In genomic region chr12:89385965-89386537, GRCh38 we compare ENCODE assay signal across 2 cellular contexts.
TF ChIP-seq lines count a peak whose summit lies in the region.

No MANE protein-coding gene starts in this region.

TF ChIP-seq in HEK293, 187 proteins besides CTCF, POLR2A, EP300 and RAD21 (continued from another document):
- no peak for TF ChIP-seq ATF2 (tag by site-specific recombination; IDR thresholded peaks at IDR 0.05; ENCODE audit: low read depth)
- no peak for TF ChIP-seq SCRT1 (tag by site-specific recombination; IDR thresholded peaks at IDR 0.05; ENCODE audit: borderline replicate concordance)
- no peak for TF ChIP-seq ZNF175 (tag by site-specific recombination; IDR thresholded peaks at IDR 0.05)
- TF ChIP-seq ZNF473 (tag by site-specific recombination; IDR thresholded peaks at IDR 0.05): no peak
- TF ChIP-seq ZFP3 (tag by site-specific recombination; IDR thresholded peaks at IDR 0.05; ENCODE audit: low read depth): no peak
- 0 out of 2 replicates have a peak, but pooled peaks have one; percentile 16 for TF ChIP-seq TRIM28 (IDR thresholded peaks at IDR 0.05; ENCODE audit: borderline replicate concordance, low read length)
- TF ChIP-seq ZNF692 (tag by site-specific recombination; IDR thresholded peaks at IDR 0.05): no peak
- TF ChIP-seq TSHZ1 (tag by site-specific recombination; IDR thresholded peaks at IDR 0.05; ENCODE audit: borderline replicate concordance): no peak
- TF ChIP-seq ZFHX2 (tag by site-specific recombination; conservative IDR thresholded peaks at IDR 0.05): 0 out of 2 replicates have a peak, but pooled peaks have one; percentile 16
- no peak for TF ChIP-seq GFI1B (tag by site-specific recombination; IDR thresholded peaks at IDR 0.05)
- no peak for TF ChIP-seq ZNF624 (tag by site-specific recombination; IDR thresholded peaks at IDR 0.05)
- TF ChIP-seq HOXD13 (CRISPR knock-in tag; IDR thresholded peaks at IDR 0.05; ENCODE audit: borderline replicate concordance): no peak
- TF ChIP-seq ZNF174 (tag by site-specific recombination; IDR thresholded peaks at IDR 0.05): no peak
- TF ChIP-seq OSR2 (tag by site-specific recombination; IDR thresholded peaks at IDR 0.05): no peak
- TF ChIP-seq, protein P1, sequence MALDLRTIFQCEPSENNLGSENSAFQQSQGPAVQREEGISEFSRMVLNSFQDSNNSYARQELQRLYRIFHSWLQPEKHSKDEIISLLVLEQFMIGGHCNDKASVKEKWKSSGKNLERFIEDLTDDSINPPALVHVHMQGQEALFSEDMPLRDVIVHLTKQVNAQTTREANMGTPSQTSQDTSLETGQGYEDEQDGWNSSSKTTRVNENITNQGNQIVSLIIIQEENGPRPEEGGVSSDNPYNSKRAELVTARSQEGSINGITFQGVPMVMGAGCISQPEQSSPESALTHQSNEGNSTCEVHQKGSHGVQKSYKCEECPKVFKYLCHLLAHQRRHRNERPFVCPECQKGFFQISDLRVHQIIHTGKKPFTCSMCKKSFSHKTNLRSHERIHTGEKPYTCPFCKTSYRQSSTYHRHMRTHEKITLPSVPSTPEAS (tag by site-specific recombination; IDR thresholded peaks at IDR 0.05): no peak

TF ChIP-seq in liver, 16 proteins besides CTCF, POLR2A, EP300 and RAD21 (continued from another document):
- TF ChIP-seq FOXA2 (IDR thresholded peaks at IDR 0.05) (no peak), REST (IDR thresholded peaks at IDR 0.05) (peak; percentile 11)
